Comparison of ENCODE assay signal across 20 cellular contexts in genomic region chr14:47262801-47263200, GRCh38.
"Had no signal": no experiment of that assay in that cellular context is flagged by ENCODE, and none has a peak within 500 bp of the region (broad histone marks: within the 10 kb centered on the region; RNA-seq: fewer than 3 reads in every experiment).

No MANE protein-coding gene starts in this region.

- H3K4me2 ChIP-seq: neural progenitor cell had no signal

- DNase-seq: effector memory CD4-positive, alpha-beta T cell; esophagus squamous epithelium; foreskin melanocyte; heart right ventricle; hypothalamus; islet precursor cell; left ventricle myocardium inferior; lower lobe of right lung; midbrain; nucleus accumbens; ovary; right cardiac atrium; small intestine; stimulated activated CD4-positive, alpha-beta T cell treated with anti-CD3 and anti-CD28 coated beads, Interleukin-12 subunit alpha, Interleukin-12 subunit beta, amount 100 ng/mL, for 4 hours; stimulated activated naive CD4-positive, alpha-beta T cell; thyroid gland; uterus had no signal

- H3K36me3 ChIP-seq: esophagus squamous epithelium, heart right ventricle, left ventricle myocardium inferior, lower lobe of right lung, neural progenitor cell, ovary, suprapubic skin, thyroid gland, uterus had no signal

- H3K4me1 ChIP-seq: esophagus squamous epithelium, heart right ventricle, left ventricle myocardium inferior, lower lobe of right lung, neural progenitor cell, suprapubic skin, thyroid gland, uterus had no signal

- H3K4me3 ChIP-seq: esophagus squamous epithelium, heart right ventricle, left ventricle myocardium inferior, lower lobe of right lung, neural progenitor cell, ovary, suprapubic skin, thyroid gland, uterus had no signal

- H3K9ac ChIP-seq: neural progenitor cell had no signal

- H3K27me3 ChIP-seq: esophagus squamous epithelium, heart right ventricle, neural progenitor cell, ovary, suprapubic skin, thyroid gland, uterus had no signal

- ATAC-seq: heart right ventricle; lower lobe of right lung; natural killer cell treated with Interleukin-12 subunit alpha and Interleukin-12 subunit beta and Interleukin-15 and Interleukin-18, amount 100 ng/mL, for 72 hours; right cardiac atrium had no signal

- H3K27ac ChIP-seq: esophagus squamous epithelium, heart right ventricle, left ventricle myocardium inferior, lower lobe of right lung, neural progenitor cell, ovary, suprapubic skin, thyroid gland, uterus had no signal
